15 cellular contexts compared by ENCODE assay signal in genomic region chr7:31478018-31478417, GRCh38. TPM values are rescaled to one million over a fixed set of nuclear protein-coding genes. Genes with fewer than 3 reads are reported as not detected.
DNase-seq lines count a peak whose midpoint lies in the region; ATAC-seq and TF ChIP-seq lines count a peak whose summit lies in the region.
"Had no signal": no experiment of that assay in that cellular context is flagged by ENCODE, and none has a peak within 500 bp of the region (broad histone marks: within the 10 kb centered on the region; RNA-seq: fewer than 3 reads in every experiment).

No MANE protein-coding gene starts in this region.

- peaks cover 21% of the 10 kb centered on the region for H3K9me2 ChIP-seq in GM23338 (ENCODE audit: insufficient read depth)

- H3K4me2 ChIP-seq in GM23338 (peak overlapping the region; percentile 10; the same call in 1 of the 2 replicates), mesendoderm (ENCODE audit: low read length) (no peak overlapping the region)

- intact Hi-C loops in dendritic cell treated with granulocyte-macrophage colony-stimulating factor and Interleukin-4, amounts not matched to agents 40 ng/mL and 50 ng/mL, for 4 days (cut with micrococcal nuclease), result no loop called here

- no peak for TF ChIP-seq CTCF in GM23338 (conservative IDR thresholded peaks at IDR 0.05; ENCODE audit: low read depth in 2 of 2)
- TF ChIP-seq CTCF in GM10248 (IDR thresholded peaks at IDR 0.05; ENCODE audit: control extremely low read depth, extremely low read depth, low read depth, missing control alignments), result no peak

- H3K36me3 ChIP-seq in GM23338 (ENCODE audit: insufficient read depth), result no peaks in the 10 kb centered on the region
- no peaks in the 10 kb centered on the region for H3K36me3 ChIP-seq in mesendoderm (ENCODE audit: control insufficient read depth, insufficient read depth, low read length)

- H3K4me3 ChIP-seq in GM23338 (no peak overlapping the region), mesendoderm (ENCODE audit: low read length) (no peak overlapping the region)

- DNase-seq in GM23338 (ENCODE audit: low spot score) (peak; percentile 52), mesendoderm (peak; percentile 65), GM10248 (ENCODE audit: extremely low spot score) (no peak), HT-29 (ENCODE audit: low spot score) (no peak)
- DNase-seq in activated T-cell treated with anti-CD3 and anti-CD28 coated beads, Interleukin-2, amount 50 U/mL, for 24 hours, result no peak
- DNase-seq: ACHN; CD4-positive, alpha-beta memory T cell; DMS79; H7 had no signal

- no peak overlapping the region for H2BK5ac ChIP-seq in mesendoderm (ENCODE audit: low read length)

- H3K18ac ChIP-seq in mesendoderm (ENCODE audit: low read length), result no peak overlapping the region

- no peak overlapping the region for H2BK15ac ChIP-seq in mesendoderm (replicated peaks; ENCODE audit: low read depth)

- no peak overlapping the region for H3K56ac ChIP-seq in mesendoderm (ENCODE audit: low read length)

- CTCF ChIA-PET in GM10248 (lab: Yijun Ruan, JAX), result interaction anchor here (2.7 kb wide), 1 partner anchor 10 kb away, joined by 16 read pairs; no protein-coding TSS in a partner anchor

- POLR2A ChIA-PET in GM10248 (lab: Yijun Ruan, JAX), result no interaction called here

- no peaks in the 10 kb centered on the region for H4K20me1 ChIP-seq in GM23338 (replicated peaks; ENCODE audit: insufficient read depth)

- H3F3A ChIP-seq in GM23338 (replicated peaks; ENCODE audit: low read depth), result no peaks in the 10 kb centered on the region

- H2AFZ ChIP-seq in GM23338, result no peak overlapping the region

- H3K79me2 ChIP-seq in GM23338 (replicated peaks; ENCODE audit: insufficient read depth), result no peaks in the 10 kb centered on the region
- H3K79me2 ChIP-seq in mesendoderm (ENCODE audit: control insufficient read depth, insufficient read depth, low read length), result no peaks in the 10 kb centered on the region

- peaks cover 2% of the 10 kb centered on the region for H3K27me3 Mint-ChIP-seq in GM23338 (ENCODE audit: insufficient read depth, low read depth, poor library complexity)
- H3K27me3 Mint-ChIP-seq in dendritic cell treated with granulocyte-macrophage colony-stimulating factor and Interleukin-4, amounts not matched to agents 40 ng/mL and 50 ng/mL, for 4 days, result peaks cover 13% of the 10 kb centered on the region
- H3K27me3 Mint-ChIP-seq in activated T-cell treated with anti-CD3 and anti-CD28 coated beads, Interleukin-2, amount 50 U/mL, for 24 hours, result no peaks in the 10 kb centered on the region
- H3K27me3 Mint-ChIP-seq: CD4-positive, alpha-beta memory T cell had no signal

- no peak overlapping the region for H3K27ac Mint-ChIP-seq in GM23338
- H3K27ac Mint-ChIP-seq in dendritic cell treated with granulocyte-macrophage colony-stimulating factor and Interleukin-4, amounts not matched to agents 40 ng/mL and 50 ng/mL, for 4 days, result peak overlapping the region; percentile 48
- no peak overlapping the region for H3K27ac Mint-ChIP-seq in activated T-cell treated with anti-CD3 and anti-CD28 coated beads, Interleukin-2, amount 50 U/mL, for 24 hours
- H3K27ac Mint-ChIP-seq: CD4-positive, alpha-beta memory T cell had no signal

- H3K4me1 Mint-ChIP-seq in GM23338, result peaks cover 30% of the 10 kb centered on the region
- peaks cover 18% of the 10 kb centered on the region for H3K4me1 Mint-ChIP-seq in dendritic cell treated with granulocyte-macrophage colony-stimulating factor and Interleukin-4, amounts not matched to agents 40 ng/mL and 50 ng/mL, for 4 days (ENCODE audit: low read depth)
- no peaks in the 10 kb centered on the region for H3K4me1 Mint-ChIP-seq in activated T-cell treated with anti-CD3 and anti-CD28 coated beads, Interleukin-2, amount 50 U/mL, for 24 hours (ENCODE audit: low read depth)
- H3K4me1 Mint-ChIP-seq: CD4-positive, alpha-beta memory T cell had no signal

- no peak overlapping the region for H2AK5ac ChIP-seq in mesendoderm (ENCODE audit: low read length)

- no peak overlapping the region for H4K8ac ChIP-seq in mesendoderm (ENCODE audit: low read depth, low read length)

- no peak overlapping the region for H3K4me3 Mint-ChIP-seq in GM23338
- H3K4me3 Mint-ChIP-seq in dendritic cell treated with granulocyte-macrophage colony-stimulating factor and Interleukin-4, amounts not matched to agents 40 ng/mL and 50 ng/mL, for 4 days, result no peak overlapping the region
- no peak overlapping the region for H3K4me3 Mint-ChIP-seq in activated T-cell treated with anti-CD3 and anti-CD28 coated beads, Interleukin-2, amount 50 U/mL, for 24 hours
- H3K4me3 Mint-ChIP-seq: CD4-positive, alpha-beta memory T cell had no signal

- H3K4ac ChIP-seq in mesendoderm (ENCODE audit: low read depth, low read length), result no peak overlapping the region

- H3K27ac ChIP-seq in GM23338 (ENCODE audit: low read depth) (no peak overlapping the region), mesendoderm (ENCODE audit: low read depth, low read length) (no peak overlapping the region)
- H3K27ac ChIP-seq: C4-2B had no signal

- ATAC-seq in GM23338 (peak; percentile 64; the same call in 2 of the 3 replicates), GM18520 (IDR thresholded peaks at IDR 0.05; ENCODE audit: unreplicated experiment) (no peak)
- ATAC-seq: HepG2 had no signal

- H3K27me3 ChIP-seq in GM23338 (ENCODE audit: insufficient read depth) (no peaks in the 10 kb centered on the region), mesendoderm (ENCODE audit: insufficient read depth, low read length, poor library complexity) (no peaks in the 10 kb centered on the region)

- H3K4me1 ChIP-seq in GM23338 (ENCODE audit: insufficient read depth) (peaks cover 28% of the 10 kb centered on the region), mesendoderm (ENCODE audit: control insufficient read depth, low read depth, low read length) (no peaks in the 10 kb centered on the region)

- H3K79me1 ChIP-seq in mesendoderm (ENCODE audit: low read length), result no peaks in the 10 kb centered on the region

- H3K36me3 Mint-ChIP-seq in GM23338 (ENCODE audit: low read depth), result 0 out of 3 replicates have a peak, but pooled peaks cover 3% of the 10 kb centered on the region
- H3K36me3 Mint-ChIP-seq in dendritic cell treated with granulocyte-macrophage colony-stimulating factor and Interleukin-4, amounts not matched to agents 40 ng/mL and 50 ng/mL, for 4 days (ENCODE audit: low read depth), result no peaks in the 10 kb centered on the region
- no peaks in the 10 kb centered on the region for H3K36me3 Mint-ChIP-seq in activated T-cell treated with anti-CD3 and anti-CD28 coated beads, Interleukin-2, amount 50 U/mL, for 24 hours (ENCODE audit: low read depth)
- H3K36me3 Mint-ChIP-seq: CD4-positive, alpha-beta memory T cell had no signal

- H3K23ac ChIP-seq in mesendoderm (ENCODE audit: low read length), result no peak overlapping the region

- WGBS in mesendoderm (ENCODE audit: extremely low coverage, insufficient coverage, low lambda C conversion rate), result no CpG with 5 or more reads among the region's 3 CpGs

- H2BK120ac ChIP-seq in mesendoderm (ENCODE audit: low read depth, low read length), result no peak overlapping the region

- no peak overlapping the region for H4K5ac ChIP-seq in mesendoderm (ENCODE audit: low read length)

- H3K9ac ChIP-seq in mesendoderm (ENCODE audit: low read length), result no peak overlapping the region

- H3K9me3 Mint-ChIP-seq in GM23338, result no peaks in the 10 kb centered on the region; the same call in 2 of the 3 replicates
- H3K9me3 Mint-ChIP-seq in dendritic cell treated with granulocyte-macrophage colony-stimulating factor and Interleukin-4, amounts not matched to agents 40 ng/mL and 50 ng/mL, for 4 days, result no peaks in the 10 kb centered on the region
- peaks cover 6% of the 10 kb centered on the region for H3K9me3 Mint-ChIP-seq in activated T-cell treated with anti-CD3 and anti-CD28 coated beads, Interleukin-2, amount 50 U/mL, for 24 hours

RNA-seq across cellular contexts. Expression of gene ITPRID1, which starts 35.9 kb away (rescaled TPM):
- 0.27 and 0.45 TPM in 2 replicates for total RNA-seq in GM23338 (2014; rRNA removed; shearing (Covaris generic))
- 0.05 TPM in 1 of 2 replicates, not detected in the other for polyA plus RNA-seq in GM23338 (2016; fragmentation: Nextera tagmentation; extraction: Ambion mirVana)
- polyA plus RNA-seq in mesendoderm (2013, experiment 1 of 2), result 0.38 TPM
- polyA plus RNA-seq in mesendoderm (2013, experiment 2 of 2), result 0.52 TPM
- total RNA-seq in HT-29 (2014; rRNA removed; shearing (Covaris generic)), result 0.05 TPM in 1 of 2 replicates, not detected in the other
- total RNA-seq: A172; CD4-positive, alpha-beta memory T cell; G401; HepG2 had no signal
- polyA plus RNA-seq: CD4-positive, alpha-beta memory T cell; HepG2 had no signal

Comparison
In these comparisons a context has a peak if more than half of its experiments do, and no peak if none do; other contexts are left out.
1. DNase-seq: peak in GM23338 (single experiment) and mesendoderm (single experiment); none in activated T-cell treated with anti-CD3 and anti-CD28 coated beads, Interleukin-2, amount 50 U/mL, for 24 hours (single experiment), GM10248 (single experiment) and HT-29 (single experiment).